Comparison of ENCODE assay signal across 24 cellular contexts in genomic region chr10:43944742-43945730, GRCh38.
DNase-seq lines count a peak whose midpoint lies in the region; ATAC-seq, FAIRE-seq and TF ChIP-seq lines count a peak whose summit lies in the region.
"Had no signal": no experiment of that assay in that cellular context is flagged by ENCODE, and none has a peak within 500 bp of the region (broad histone marks: within the 10 kb centered on the region; RNA-seq: fewer than 3 reads in every experiment).

No MANE protein-coding gene starts in this region.

- no peak for TF ChIP-seq CTCF in activated CD8-positive, alpha-beta T cell treated with anti-CD3 and anti-CD28 coated beads for 36 hours (IDR thresholded peaks at IDR 0.05)
- TF ChIP-seq CTCF in heart right ventricle (IDR thresholded peaks at IDR 0.05) (no peak), neural cell (IDR thresholded peaks at IDR 0.05; ENCODE audit: poor library complexity, severe bottlenecking) (no peak)

- H2BK120ac ChIP-seq in mesendoderm (ENCODE audit: low read depth, low read length), result no peak overlapping the region

- H2BK15ac ChIP-seq in mesendoderm (replicated peaks; ENCODE audit: low read depth), result no peak overlapping the region

- 75% methylated on average over 12 of the region's 12 CpGs for WGBS in heart right ventricle, 2 donors
- WGBS in mesendoderm (ENCODE audit: extremely low coverage, insufficient coverage, low lambda C conversion rate), result no CpG with 5 or more reads among the region's 12 CpGs

- intact Hi-C loops in activated CD8-positive, alpha-beta T cell treated with anti-CD3 and anti-CD28 coated beads for 36 hours (cut with micrococcal nuclease), result no loop called here
- intact Hi-C loops in heart right ventricle (cut with DNase I), result no loop called here

- no peak overlapping the region for H4K5ac ChIP-seq in mesendoderm (ENCODE audit: low read length)

- H3K4me3 Mint-ChIP-seq in activated CD8-positive, alpha-beta T cell treated with anti-CD3 and anti-CD28 coated beads, Interleukin-2, amount 10 ng/mL, durations not matched to agents 7 days and 5 days, result no peak overlapping the region
- H3K4me3 Mint-ChIP-seq in activated CD8-positive, alpha-beta T cell treated with anti-CD3 and anti-CD28 coated beads for 36 hours, result no peak overlapping the region

- H3K79me1 ChIP-seq in mesendoderm (ENCODE audit: low read length), result no peaks in the 10 kb centered on the region

- no peaks in the 10 kb centered on the region for H3K36me3 ChIP-seq in heart right ventricle
- H3K36me3 ChIP-seq in neural cell (ENCODE audit: insufficient read depth, low read length), result no peaks in the 10 kb centered on the region
- H3K36me3 ChIP-seq in SJCRH30, result no peaks in the 10 kb centered on the region
- no peaks in the 10 kb centered on the region for H3K36me3 ChIP-seq in mesendoderm (ENCODE audit: control insufficient read depth, insufficient read depth, low read length)
- H3K36me3 ChIP-seq: colonic mucosa, right lobe of liver, upper lobe of left lung had no signal

- H3F3A ChIP-seq in neural cell (ENCODE audit: insufficient read depth, low read length, poor library complexity, severe bottlenecking), result no peaks in the 10 kb centered on the region

- peaks cover 13% of the 10 kb centered on the region for H3K27me3 Mint-ChIP-seq in activated CD8-positive, alpha-beta T cell treated with anti-CD3 and anti-CD28 coated beads, Interleukin-2, amount 10 ng/mL, durations not matched to agents 7 days and 5 days (ENCODE audit: low read depth)
- peaks cover 2% of the 10 kb centered on the region for H3K27me3 Mint-ChIP-seq in activated CD8-positive, alpha-beta T cell treated with anti-CD3 and anti-CD28 coated beads for 36 hours

- H3K27ac ChIP-seq in heart right ventricle (peak overlapping the region in 1 of 10 donors; percentile 5), neural cell (ENCODE audit: low read length) (no peak overlapping the region), SJCRH30 (no peak overlapping the region), mesendoderm (ENCODE audit: low read depth, low read length) (no peak overlapping the region)
- H3K27ac ChIP-seq: body of pancreas, colonic mucosa, GM23248, right lobe of liver, upper lobe of left lung had no signal

- POLR2A ChIA-PET in activated CD8-positive, alpha-beta T cell treated with anti-CD3 and anti-CD28 coated beads, Interleukin-2, amount 10 ng/mL, durations not matched to agents 7 days and 5 days (lab: Charles Lee), result no interaction called here
- POLR2A ChIA-PET in activated CD8-positive, alpha-beta T cell treated with anti-CD3 and anti-CD28 coated beads for 36 hours (lab: Charles Lee), result no interaction called here

- H2AK5ac ChIP-seq in mesendoderm (ENCODE audit: low read length), result no peak overlapping the region

- H3K27me3 ChIP-seq in heart right ventricle (no peaks in the 10 kb centered on the region), neural cell (ENCODE audit: insufficient read depth, low read depth, low read length) (no peaks in the 10 kb centered on the region), SJCRH30 (no peaks in the 10 kb centered on the region), mesendoderm (ENCODE audit: insufficient read depth, low read length, poor library complexity) (no peaks in the 10 kb centered on the region)
- H3K27me3 ChIP-seq: body of pancreas, colonic mucosa, right lobe of liver, upper lobe of left lung had no signal

- H4K20me1 ChIP-seq in neural cell (ENCODE audit: insufficient read depth), result no peaks in the 10 kb centered on the region

- no peaks in the 10 kb centered on the region for H3K36me3 Mint-ChIP-seq in activated CD8-positive, alpha-beta T cell treated with anti-CD3 and anti-CD28 coated beads, Interleukin-2, amount 10 ng/mL, durations not matched to agents 7 days and 5 days (ENCODE audit: low read depth)
- H3K36me3 Mint-ChIP-seq in activated CD8-positive, alpha-beta T cell treated with anti-CD3 and anti-CD28 coated beads for 36 hours (ENCODE audit: low read depth), result no peaks in the 10 kb centered on the region
- H3K36me3 Mint-ChIP-seq: activated naive CD4-positive, alpha-beta T cell treated with anti-CD3 and anti-CD28 coated beads, Interleukin-2, amount 50 U/mL, for 72 hours had no signal

- peaks cover 7% of the 10 kb centered on the region for H3K4me1 Mint-ChIP-seq in activated CD8-positive, alpha-beta T cell treated with anti-CD3 and anti-CD28 coated beads, Interleukin-2, amount 10 ng/mL, durations not matched to agents 7 days and 5 days (ENCODE audit: low read depth)
- H3K4me1 Mint-ChIP-seq in activated CD8-positive, alpha-beta T cell treated with anti-CD3 and anti-CD28 coated beads for 36 hours (ENCODE audit: low read depth), result peaks cover 19% of the 10 kb centered on the region

- no peak for TF ChIP-seq RAD21 in neural cell (conservative IDR thresholded peaks at IDR 0.05)

- FAIRE-seq in urothelium cell line (lab: Jason Lieb, UNC), result peak; percentile 55

- H3K4me3 ChIP-seq in heart right ventricle (no peak overlapping the region), neural cell (ENCODE audit: low read length) (no peak overlapping the region), SJCRH30 (no peak overlapping the region), mesendoderm (ENCODE audit: low read length) (no peak overlapping the region)
- H3K4me3 ChIP-seq: body of pancreas, colonic mucosa, GM23248, mucosa of descending colon, right lobe of liver, upper lobe of left lung had no signal

- no peak overlapping the region for H3K9ac ChIP-seq in neural cell (ENCODE audit: low read length)
- no peak overlapping the region for H3K9ac ChIP-seq in mesendoderm (ENCODE audit: low read length)
- H3K9ac ChIP-seq: GM23248 had no signal

- H4K8ac ChIP-seq in mesendoderm (ENCODE audit: low read depth, low read length), result no peak overlapping the region

- no peak overlapping the region for H3K18ac ChIP-seq in mesendoderm (ENCODE audit: low read length)

- H3K9me3 ChIP-seq in heart right ventricle (peaks cover 0 to 14% (median 0%) of the 10 kb centered on the region in 11 donors), neural cell (ENCODE audit: low read length) (no peaks in the 10 kb centered on the region), SJCRH30 (replicated peaks) (no peaks in the 10 kb centered on the region)
- H3K9me3 ChIP-seq: body of pancreas, colonic mucosa, mucosa of descending colon, right lobe of liver, upper lobe of left lung had no signal

- peak; percentile 9 for DNase-seq in activated CD8-positive, alpha-beta T cell treated with anti-CD3 and anti-CD28 coated beads, Interleukin-2, amount 10 ng/mL, durations not matched to agents 7 days and 5 days
- DNase-seq in activated CD8-positive, alpha-beta T cell treated with anti-CD3 and anti-CD28 coated beads for 36 hours, result no peak
- DNase-seq in heart right ventricle, result peak in 1 of 2 donors; percentile 11
- DNase-seq in urothelium cell line (ENCODE audit: low spot score), result no peak
- no peak for DNase-seq in SJCRH30
- DNase-seq in activated CD4-positive, alpha-beta T cell treated with anti-CD3 and anti-CD28 coated beads for 4 hours, result no peak
- no peak for DNase-seq in mesendoderm
- DNase-seq: activated CD4-positive, alpha-beta T cell treated with anti-CD3 and anti-CD28 coated beads, Interleukin-2, amount 50 U/mL, for 1 hour; body of pancreas; Calu3; colonic mucosa; GM23248; hypothalamus; mucosa of descending colon; NCI-H1092 treated with DMSO at 0.1 percent for 48 hours; NCI-H2107; NCI-H510A treated with DMSO at 0.1 percent for 48 hours; stimulated activated CD4-positive, alpha-beta T cell treated with anti-CD3 and anti-CD28 coated beads, Interleukin-1b, Interleukin-23, amount 100 ng/mL, for 48 hours; stimulated activated naive CD8-positive, alpha-beta T cell treated with anti-CD3 and anti-CD28 coated beads, Interleukin-15, Interleukin-2, amounts not matched to agents 100 U/mL and 50 U/mL, for 24 hours; T-helper 1 cell had no signal

- no peak overlapping the region for H2AFZ ChIP-seq in neural cell (ENCODE audit: low read depth, low read length)
- H2AFZ ChIP-seq: GM23248 had no signal

- H3K56ac ChIP-seq in mesendoderm (ENCODE audit: low read length), result no peak overlapping the region

- H3K9me3 Mint-ChIP-seq in activated CD8-positive, alpha-beta T cell treated with anti-CD3 and anti-CD28 coated beads, Interleukin-2, amount 10 ng/mL, durations not matched to agents 7 days and 5 days (ENCODE audit: insufficient read depth), result no peaks in the 10 kb centered on the region
- peaks cover 6% of the 10 kb centered on the region for H3K9me3 Mint-ChIP-seq in activated CD8-positive, alpha-beta T cell treated with anti-CD3 and anti-CD28 coated beads for 36 hours
- H3K9me3 Mint-ChIP-seq: activated naive CD4-positive, alpha-beta T cell treated with anti-CD3 and anti-CD28 coated beads, Interleukin-2, amount 50 U/mL, for 72 hours had no signal

- H3K27ac Mint-ChIP-seq in activated CD8-positive, alpha-beta T cell treated with anti-CD3 and anti-CD28 coated beads, Interleukin-2, amount 10 ng/mL, durations not matched to agents 7 days and 5 days, result no peak overlapping the region
- H3K27ac Mint-ChIP-seq in activated CD8-positive, alpha-beta T cell treated with anti-CD3 and anti-CD28 coated beads for 36 hours, result no peak overlapping the region
- H3K27ac Mint-ChIP-seq: activated naive CD4-positive, alpha-beta T cell treated with anti-CD3 and anti-CD28 coated beads, Interleukin-2, amount 50 U/mL, for 72 hours had no signal

- no peak for ATAC-seq in activated CD8-positive, alpha-beta T cell treated with anti-CD3 and anti-CD28 coated beads, Interleukin-2, amount 10 ng/mL, durations not matched to agents 7 days and 5 days
- ATAC-seq in activated CD8-positive, alpha-beta T cell treated with anti-CD3 and anti-CD28 coated beads for 36 hours, result no peak
- peak in 7 of 8 donors; percentile 10 to 62 (median 35) for ATAC-seq in heart right ventricle
- ATAC-seq: activated naive CD4-positive, alpha-beta T cell treated with anti-CD3 and anti-CD28 coated beads, Interleukin-2, amount 50 U/mL, for 72 hours; body of pancreas; mucosa of descending colon; right lobe of liver; stimulated activated naive CD8-positive, alpha-beta T cell treated with anti-CD3 and anti-CD28 coated beads, Interleukin-15, Interleukin-2, amounts not matched to agents 100 U/mL and 50 U/mL, for 24 hours had no signal

- H3K79me2 ChIP-seq in neural cell (replicated peaks; ENCODE audit: insufficient read depth, low read length) (no peaks in the 10 kb centered on the region), mesendoderm (ENCODE audit: control insufficient read depth, insufficient read depth, low read length) (no peaks in the 10 kb centered on the region)

- H3K23ac ChIP-seq in mesendoderm (ENCODE audit: low read length), result no peak overlapping the region

- H3K9me2 ChIP-seq in neural cell (ENCODE audit: insufficient read depth, low read length), result no peaks in the 10 kb centered on the region

- CTCF ChIA-PET in activated CD8-positive, alpha-beta T cell treated with anti-CD3 and anti-CD28 coated beads, Interleukin-2, amount 10 ng/mL, durations not matched to agents 7 days and 5 days (lab: Charles Lee), result no interaction called here
- CTCF ChIA-PET in activated CD8-positive, alpha-beta T cell treated with anti-CD3 and anti-CD28 coated beads for 36 hours (lab: Charles Lee), result no interaction called here

- TF ChIP-seq EP300 in neural cell (conservative IDR thresholded peaks at IDR 0.05; ENCODE audit: poor library complexity, severe bottlenecking), result no peak

- no peak overlapping the region for H3K4ac ChIP-seq in mesendoderm (ENCODE audit: low read depth, low read length)

- H3K4me1 ChIP-seq in heart right ventricle (peaks cover 10 to 41% (median 29%) of the 10 kb centered on the region in 9 donors), SJCRH30 (no peaks in the 10 kb centered on the region), mesendoderm (ENCODE audit: control insufficient read depth, low read depth, low read length) (no peaks in the 10 kb centered on the region)
- H3K4me1 ChIP-seq: colonic mucosa, right lobe of liver had no signal

- no peak overlapping the region for H3K4me2 ChIP-seq in neural cell (ENCODE audit: low read length)
- no peak overlapping the region for H3K4me2 ChIP-seq in mesendoderm (ENCODE audit: low read length)

- H2BK5ac ChIP-seq in mesendoderm (ENCODE audit: low read length), result no peak overlapping the region

Comparison
In these comparisons a context has a peak if more than half of its experiments do, and no peak if none do; other contexts are left out.
1. ATAC-seq: peak in heart right ventricle (7 of 8); none in activated CD8-positive, alpha-beta T cell treated with anti-CD3 and anti-CD28 coated beads, Interleukin-2, amount 10 ng/mL, durations not matched to agents 7 days and 5 days (single experiment) and activated CD8-positive, alpha-beta T cell treated with anti-CD3 and anti-CD28 coated beads for 36 hours (single experiment).